Comparison of ENCODE assay signal across 32 cellular contexts in the genomic region with DNA sequence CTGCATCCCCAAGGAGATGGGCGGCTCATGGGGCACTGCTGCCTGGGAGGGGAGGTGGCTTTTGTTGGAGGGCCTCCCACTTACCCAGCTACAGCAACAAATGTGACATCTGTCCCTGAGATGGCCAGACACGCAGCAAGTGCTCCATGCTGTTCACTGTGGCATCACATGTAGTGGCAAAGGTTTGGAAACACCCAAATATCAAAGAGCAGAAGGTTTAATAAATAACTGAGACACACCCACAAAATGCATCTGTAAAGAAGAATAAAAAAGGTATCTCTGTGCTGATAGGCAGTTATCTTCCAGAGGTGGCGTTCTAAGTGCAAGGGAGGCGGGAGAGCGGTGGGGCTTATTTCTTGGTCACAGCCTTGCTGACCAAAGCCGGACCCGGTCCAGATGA.
"Had no signal": no experiment of that assay in that cellular context is flagged by ENCODE, and none has a peak within 500 bp of the region (broad histone marks: within the 10 kb centered on the region; RNA-seq: fewer than 3 reads in every experiment).

No MANE protein-coding gene starts in this region.

- H3K36me3 ChIP-seq: brain microvascular endothelial cell, MG63, Peyer's patch, WERI-Rb-1 had no signal

- H3K4me3 Mint-ChIP-seq: activated CD4-positive, alpha-beta T cell treated with anti-CD3 and anti-CD28 coated beads, Interleukin-2, amount 10 ng/mL, durations not matched to agents 24 days and 14 days; activated CD8-positive, alpha-beta T cell treated with anti-CD3 and anti-CD28 coated beads for 36 hours; activated naive CD8-positive, alpha-beta T cell treated with anti-CD3 and anti-CD28 coated beads for 36 hours; activated T-cell treated with anti-CD3 and anti-CD28 coated beads, Interleukin-2, amount 50 U/mL, for 72 hours; activated T-helper 17 cell treated with anti-CD3 and anti-CD28 coated beads, Interleukin-2, amount 50 U/mL, for 72 hours had no signal

- H3K27ac ChIP-seq: brain microvascular endothelial cell, WERI-Rb-1 had no signal

- H3K27me3 ChIP-seq: brain microvascular endothelial cell, Peyer's patch had no signal

- H3K9me3 Mint-ChIP-seq: activated CD4-positive, alpha-beta T cell treated with anti-CD3 and anti-CD28 coated beads, Interleukin-2, amount 10 ng/mL, durations not matched to agents 24 days and 14 days; activated CD8-positive, alpha-beta T cell treated with anti-CD3 and anti-CD28 coated beads for 36 hours; activated naive CD8-positive, alpha-beta T cell treated with anti-CD3 and anti-CD28 coated beads for 36 hours; activated T-cell treated with anti-CD3 and anti-CD28 coated beads, Interleukin-2, amount 50 U/mL, for 72 hours; activated T-helper 17 cell treated with anti-CD3 and anti-CD28 coated beads, Interleukin-2, amount 50 U/mL, for 72 hours had no signal

- H3K9me3 ChIP-seq: MG63, Peyer's patch had no signal

- H3K4me3 ChIP-seq: MG63, Peyer's patch had no signal

- H3K36me3 Mint-ChIP-seq: activated naive CD8-positive, alpha-beta T cell treated with anti-CD3 and anti-CD28 coated beads for 36 hours had no signal

- H3K4me1 Mint-ChIP-seq: activated CD4-positive, alpha-beta T cell treated with anti-CD3 and anti-CD28 coated beads, Interleukin-2, amount 10 ng/mL, durations not matched to agents 24 days and 14 days; activated naive CD8-positive, alpha-beta T cell treated with anti-CD3 and anti-CD28 coated beads for 36 hours; activated T-helper 17 cell treated with anti-CD3 and anti-CD28 coated beads, Interleukin-2, amount 50 U/mL, for 72 hours had no signal

- H3K4me1 ChIP-seq: Peyer's patch had no signal

- H3K27ac Mint-ChIP-seq: activated CD4-positive, alpha-beta T cell treated with anti-CD3 and anti-CD28 coated beads, Interleukin-2, amount 10 ng/mL, durations not matched to agents 24 days and 14 days; activated CD8-positive, alpha-beta T cell treated with anti-CD3 and anti-CD28 coated beads for 36 hours; activated naive CD8-positive, alpha-beta T cell treated with anti-CD3 and anti-CD28 coated beads for 36 hours; activated T-cell treated with anti-CD3 and anti-CD28 coated beads, Interleukin-2, amount 50 U/mL, for 72 hours; activated T-helper 17 cell treated with anti-CD3 and anti-CD28 coated beads, Interleukin-2, amount 50 U/mL, for 72 hours had no signal

- DNase-seq: activated CD4-positive, alpha-beta T cell treated with anti-CD3 and anti-CD28 coated beads, Interleukin-2, amount 10 ng/mL, durations not matched to agents 24 days and 14 days; activated CD4-positive, alpha-beta T cell treated with anti-CD3 and anti-CD28 coated beads, Interleukin-2, amount 50 U/mL, for 4 hours; activated CD8-positive, alpha-beta T cell treated with anti-CD3 and anti-CD28 coated beads for 36 hours; activated effector memory CD4-positive, alpha-beta T cell treated with anti-CD3 and anti-CD28 coated beads, Interleukin-2, amount 50 U/mL, for 16 hours; activated naive CD4-positive, alpha-beta T cell; activated naive CD4-positive, alpha-beta T cell treated with anti-CD3 and anti-CD28 coated beads, Interleukin-2, amount 50 U/mL, for 16 hours; activated naive CD8-positive, alpha-beta T cell treated with anti-CD3 and anti-CD28 coated beads for 36 hours; activated T-cell treated with anti-CD3 and anti-CD28 coated beads, Interleukin-2, amount 50 U/mL, for 1 hour; activated T-cell treated with anti-CD3 and anti-CD28 coated beads, Interleukin-2, amount 50 U/mL, for 72 hours; amniotic stem cell; brain microvascular endothelial cell; central memory CD4-positive, alpha-beta T cell; Kasumi-1; KG1; NCI-H1048; NCI-H1105 treated with DMSO at 0.1 percent for 48 hours; NCI-H1436 treated with DMSO at 0.1 percent for 48 hours; NCI-H187 treated with DMSO at 0.1 percent for 48 hours; NCI-H2081; NCI-H2171 treated with DMSO at 0.1 percent for 48 hours; NCI-H2227 treated with DMSO at 0.1 percent for 48 hours; NK-92 treated with Interleukin-12 subunit alpha and Interleukin-12 subunit beta, amount 100 ng/mL, for 24 hours; PC-3; RPMI8226; SIG-M5; T-helper 1 cell; T-helper 2 cell; T-helper 9 cell; WERI-Rb-1 had no signal
